Comparison of ENCODE assay signal across 8 cellular contexts in the genomic region with DNA sequence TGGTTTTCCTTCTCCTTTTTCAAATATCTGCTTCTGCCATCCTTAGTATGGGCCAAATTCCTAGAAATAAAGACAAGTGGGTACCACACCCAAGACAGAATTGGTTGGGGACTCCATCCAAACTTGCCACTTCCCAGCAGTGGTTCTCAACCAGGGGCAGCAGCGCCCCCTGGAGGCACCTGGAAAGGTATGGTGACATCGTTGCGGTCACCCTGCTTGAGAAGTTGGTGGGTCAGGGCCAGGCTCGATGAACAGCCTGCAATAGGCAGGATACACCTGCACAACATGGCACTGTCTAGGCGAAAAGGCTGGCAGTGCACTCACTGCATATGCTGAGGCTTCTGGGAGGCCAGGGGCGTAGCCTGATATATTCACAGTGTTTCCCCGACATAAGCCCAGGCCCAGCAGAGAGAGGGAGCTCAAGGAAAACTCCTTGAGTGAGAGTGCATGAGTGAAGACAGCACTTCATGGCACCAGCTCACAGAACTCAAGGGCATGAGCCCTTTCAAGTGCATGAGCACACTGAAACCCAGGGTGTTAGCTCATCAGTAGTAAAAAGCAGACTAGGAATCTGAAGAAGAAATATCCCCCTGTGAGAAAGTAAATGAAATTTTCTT. TPM values are rescaled to one million over a fixed set of nuclear protein-coding genes. Genes with fewer than 3 reads are reported as not detected.
DNase-seq lines count a peak whose midpoint lies in the region; ATAC-seq and TF ChIP-seq lines count a peak whose summit lies in the region.

No MANE protein-coding gene starts in this region.

- H4K20me1 ChIP-seq in PC-9 (ENCODE audit: insufficient read depth): no peaks in the 10 kb centered on the region

- peaks cover 17% of the 10 kb centered on the region for H3K4me1 Mint-ChIP-seq in stimulated activated naive CD8-positive, alpha-beta T cell treated with anti-CD3 and anti-CD28 coated beads, Interleukin-15, amount 100 ng/mL, for 72 hours

- no peak overlapping the region for H3K4me3 Mint-ChIP-seq in stimulated activated naive CD8-positive, alpha-beta T cell treated with anti-CD3 and anti-CD28 coated beads, Interleukin-15, amount 100 ng/mL, for 72 hours

- H3K4me3 ChIP-seq in adipocyte (ENCODE audit: low read length) (no peak overlapping the region), PC-9 (no peak overlapping the region)

- DNase-seq in activated effector memory CD4-positive, alpha-beta T cell treated with anti-CD3 and anti-CD28 coated beads, Interleukin-2, amount 50 U/mL, for 16 hours: peak; percentile 74
- no peak for DNase-seq in activated effector memory CD4-positive, alpha-beta T cell treated with Interleukin-2 at 50 U/mL for 16 hours
- DNase-seq in M059J (ENCODE audit: low read depth) (peak; percentile 55), adipocyte (ENCODE audit: low read depth) (peak; percentile 22), islet precursor cell (peak; percentile 72), PC-9 (no peak)
- peak; percentile 34 to 41 for DNase-seq in stimulated activated naive CD8-positive, alpha-beta T cell treated with anti-CD3 and anti-CD28 coated beads, Interleukin-15, amount 100 ng/mL, for 72 hours

- peaks cover 18% of the 10 kb centered on the region for H3K27me3 Mint-ChIP-seq in stimulated activated naive CD8-positive, alpha-beta T cell treated with anti-CD3 and anti-CD28 coated beads, Interleukin-15, amount 100 ng/mL, for 72 hours

- no peaks in the 10 kb centered on the region for H3K9me3 ChIP-seq in adipocyte (ENCODE audit: control insufficient read depth, low read length)
- H3K9me3 ChIP-seq in PC-9 (ENCODE audit: insufficient read depth, low read depth): no peaks in the 10 kb centered on the region

- POLR2A ChIA-PET in PC-9 (lab: Charles Lee; ENCODE audit: unreplicated experiment): no interaction called here

- H3K27ac Mint-ChIP-seq in stimulated activated naive CD8-positive, alpha-beta T cell treated with anti-CD3 and anti-CD28 coated beads, Interleukin-15, amount 100 ng/mL, for 72 hours: no peak overlapping the region

- no peak overlapping the region for H3K27ac ChIP-seq in PC-9

- no peak for TF ChIP-seq CTCF in PC-9 (conservative IDR thresholded peaks at IDR 0.05)

- H3K9ac ChIP-seq in adipocyte (ENCODE audit: low read length): no peak overlapping the region

- CTCF ChIA-PET in PC-9 (lab: Charles Lee): no interaction called here

- no TSS peak for BruUV-seq in PC-9 (replicated peaks; lab: Mats Ljungman, UMichigan)

- no peak overlapping the region for H2AFZ ChIP-seq in PC-9

- no peaks in the 10 kb centered on the region for H3K27me3 ChIP-seq in adipocyte (replicated peaks; ENCODE audit: control insufficient read depth, insufficient read depth, low read length)
- H3K27me3 ChIP-seq in PC-9 (ENCODE audit: insufficient read depth, low read depth): no peaks in the 10 kb centered on the region

- H3K4me1 ChIP-seq in adipocyte (ENCODE audit: control insufficient read depth, insufficient read depth, low read length): peaks cover 41% of the 10 kb centered on the region
- no peaks in the 10 kb centered on the region for H3K4me1 ChIP-seq in PC-9 (replicated peaks; ENCODE audit: insufficient read depth)

- no peaks in the 10 kb centered on the region for H3K9me2 ChIP-seq in PC-9 (ENCODE audit: insufficient read depth)

- no peaks in the 10 kb centered on the region for H3F3A ChIP-seq in PC-9 (ENCODE audit: insufficient read depth, low read depth)

- no peaks in the 10 kb centered on the region for H3K9me3 Mint-ChIP-seq in stimulated activated naive CD8-positive, alpha-beta T cell treated with anti-CD3 and anti-CD28 coated beads, Interleukin-15, amount 100 ng/mL, for 72 hours

- intact Hi-C loops in PC-9 (cut with micrococcal nuclease; ENCODE audit: unreplicated experiment): no loop called here

- no peak overlapping the region for H3K4me2 ChIP-seq in PC-9

- no peaks in the 10 kb centered on the region for H3K36me3 ChIP-seq in adipocyte (ENCODE audit: control insufficient read depth, insufficient read depth, low read length, severe bottlenecking)
- H3K36me3 ChIP-seq in PC-9 (ENCODE audit: low read depth): no peaks in the 10 kb centered on the region

- no peaks in the 10 kb centered on the region for H3K79me2 ChIP-seq in PC-9 (ENCODE audit: low read depth)

- peak; percentile 69 for ATAC-seq in stimulated activated naive CD8-positive, alpha-beta T cell treated with anti-CD3 and anti-CD28 coated beads, Interleukin-15, amount 100 ng/mL, for 72 hours
- no peak for ATAC-seq in GM21447 (IDR thresholded peaks at IDR 0.05; ENCODE audit: unreplicated experiment)

RNA-seq across cellular contexts. Expression of a gene that starts 57.7 kb away (rescaled TPM):
- total RNA-seq in M059J (2014; rRNA removed; shearing (Covaris generic)): 144 and 150 TPM in 2 replicates
- 89.5 and 106 TPM in 2 replicates for total RNA-seq in PC-9 (2021)

RNA-seq across cellular contexts. Expression of a gene that starts 58.0 kb away (rescaled TPM):
- total RNA-seq in M059J (2014; rRNA removed; shearing (Covaris generic)): 112 and 210 TPM in 2 replicates
- 68.9 and 84.2 TPM in 2 replicates for total RNA-seq in PC-9 (2021)

Comparison
In these comparisons a context has a peak if more than half of its experiments do, and no peak if none do; other contexts are left out.
1. DNase-seq: peak in activated effector memory CD4-positive, alpha-beta T cell treated with anti-CD3 and anti-CD28 coated beads, Interleukin-2, amount 50 U/mL, for 16 hours (single experiment), M059J (single experiment), adipocyte (single experiment), islet precursor cell (single experiment) and stimulated activated naive CD8-positive, alpha-beta T cell treated with anti-CD3 and anti-CD28 coated beads, Interleukin-15, amount 100 ng/mL, for 72 hours (2 of 2); none in activated effector memory CD4-positive, alpha-beta T cell treated with Interleukin-2 at 50 U/mL for 16 hours (single experiment) and PC-9 (0 of 2).